ENCODE assay signal across 1 cellular context in the genomic region with DNA sequence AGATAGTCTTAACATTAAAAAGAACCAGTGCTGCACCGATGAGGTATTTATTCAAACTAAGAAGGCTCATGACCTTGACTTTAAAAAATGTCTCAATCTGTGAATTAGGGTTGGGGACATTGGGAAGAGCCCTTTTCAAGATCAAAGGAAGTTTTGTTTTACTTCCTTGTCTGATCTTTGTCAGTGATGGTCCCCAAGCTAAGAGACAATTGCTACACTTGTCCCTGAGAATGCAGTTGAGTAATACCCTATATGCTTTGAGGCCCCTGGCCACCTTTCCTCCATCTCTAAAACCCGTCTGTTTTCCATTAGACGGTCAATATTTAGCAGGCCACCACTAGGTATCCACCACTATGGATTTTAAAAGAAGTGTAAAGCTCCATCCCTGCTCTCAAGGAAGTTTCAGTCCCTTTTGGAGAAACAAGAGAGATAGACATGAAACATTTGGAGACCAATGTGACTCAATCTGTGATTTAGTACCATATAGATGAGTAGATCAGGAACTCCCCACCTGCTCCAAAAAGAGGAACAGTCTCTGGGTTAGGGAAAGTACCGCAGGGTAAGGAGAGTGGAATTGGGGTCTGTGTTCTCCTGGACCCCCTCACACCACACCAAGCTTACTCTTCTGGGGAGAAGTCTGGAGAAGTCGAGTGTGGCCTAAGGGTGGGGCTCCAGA.
A peak's percentile ranks its signal among the peaks of the same experiment; 100 is the strongest.
TF ChIP-seq lines count a peak whose summit lies in the region.

No MANE protein-coding gene starts in this region.

TF ChIP-seq in HepG2, 621 proteins besides CTCF, POLR2A, EP300 and RAD21 (continued from another document and continues in another):
- TF ChIP-seq, protein P1, sequence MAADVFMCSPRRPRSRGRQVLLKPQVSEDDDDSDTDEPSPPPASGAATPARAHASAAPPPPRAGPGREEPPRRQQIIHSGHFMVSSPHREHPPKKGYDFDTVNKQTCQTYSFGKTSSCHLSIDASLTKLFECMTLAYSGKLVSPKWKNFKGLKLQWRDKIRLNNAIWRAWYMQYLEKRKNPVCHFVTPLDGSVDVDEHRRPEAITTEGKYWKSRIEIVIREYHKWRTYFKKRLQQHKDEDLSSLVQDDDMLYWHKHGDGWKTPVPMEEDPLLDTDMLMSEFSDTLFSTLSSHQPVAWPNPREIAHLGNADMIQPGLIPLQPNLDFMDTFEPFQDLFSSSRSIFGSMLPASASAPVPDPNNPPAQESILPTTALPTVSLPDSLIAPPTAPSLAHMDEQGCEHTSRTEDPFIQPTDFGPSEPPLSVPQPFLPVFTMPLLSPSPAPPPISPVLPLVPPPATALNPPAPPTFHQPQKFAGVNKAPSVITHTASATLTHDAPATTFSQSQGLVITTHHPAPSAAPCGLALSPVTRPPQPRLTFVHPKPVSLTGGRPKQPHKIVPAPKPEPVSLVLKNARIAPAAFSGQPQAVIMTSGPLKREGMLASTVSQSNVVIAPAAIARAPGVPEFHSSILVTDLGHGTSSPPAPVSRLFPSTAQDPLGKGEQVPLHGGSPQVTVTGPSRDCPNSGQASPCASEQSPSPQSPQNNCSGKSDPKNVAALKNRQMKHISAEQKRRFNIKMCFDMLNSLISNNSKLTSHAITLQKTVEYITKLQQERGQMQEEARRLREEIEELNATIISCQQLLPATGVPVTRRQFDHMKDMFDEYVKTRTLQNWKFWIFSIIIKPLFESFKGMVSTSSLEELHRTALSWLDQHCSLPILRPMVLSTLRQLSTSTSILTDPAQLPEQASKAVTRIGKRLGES (CRISPR knock-in tag; IDR thresholded peaks at IDR 0.05; ENCODE audit: borderline replicate concordance) = no peak
- TF ChIP-seq, protein P2, sequence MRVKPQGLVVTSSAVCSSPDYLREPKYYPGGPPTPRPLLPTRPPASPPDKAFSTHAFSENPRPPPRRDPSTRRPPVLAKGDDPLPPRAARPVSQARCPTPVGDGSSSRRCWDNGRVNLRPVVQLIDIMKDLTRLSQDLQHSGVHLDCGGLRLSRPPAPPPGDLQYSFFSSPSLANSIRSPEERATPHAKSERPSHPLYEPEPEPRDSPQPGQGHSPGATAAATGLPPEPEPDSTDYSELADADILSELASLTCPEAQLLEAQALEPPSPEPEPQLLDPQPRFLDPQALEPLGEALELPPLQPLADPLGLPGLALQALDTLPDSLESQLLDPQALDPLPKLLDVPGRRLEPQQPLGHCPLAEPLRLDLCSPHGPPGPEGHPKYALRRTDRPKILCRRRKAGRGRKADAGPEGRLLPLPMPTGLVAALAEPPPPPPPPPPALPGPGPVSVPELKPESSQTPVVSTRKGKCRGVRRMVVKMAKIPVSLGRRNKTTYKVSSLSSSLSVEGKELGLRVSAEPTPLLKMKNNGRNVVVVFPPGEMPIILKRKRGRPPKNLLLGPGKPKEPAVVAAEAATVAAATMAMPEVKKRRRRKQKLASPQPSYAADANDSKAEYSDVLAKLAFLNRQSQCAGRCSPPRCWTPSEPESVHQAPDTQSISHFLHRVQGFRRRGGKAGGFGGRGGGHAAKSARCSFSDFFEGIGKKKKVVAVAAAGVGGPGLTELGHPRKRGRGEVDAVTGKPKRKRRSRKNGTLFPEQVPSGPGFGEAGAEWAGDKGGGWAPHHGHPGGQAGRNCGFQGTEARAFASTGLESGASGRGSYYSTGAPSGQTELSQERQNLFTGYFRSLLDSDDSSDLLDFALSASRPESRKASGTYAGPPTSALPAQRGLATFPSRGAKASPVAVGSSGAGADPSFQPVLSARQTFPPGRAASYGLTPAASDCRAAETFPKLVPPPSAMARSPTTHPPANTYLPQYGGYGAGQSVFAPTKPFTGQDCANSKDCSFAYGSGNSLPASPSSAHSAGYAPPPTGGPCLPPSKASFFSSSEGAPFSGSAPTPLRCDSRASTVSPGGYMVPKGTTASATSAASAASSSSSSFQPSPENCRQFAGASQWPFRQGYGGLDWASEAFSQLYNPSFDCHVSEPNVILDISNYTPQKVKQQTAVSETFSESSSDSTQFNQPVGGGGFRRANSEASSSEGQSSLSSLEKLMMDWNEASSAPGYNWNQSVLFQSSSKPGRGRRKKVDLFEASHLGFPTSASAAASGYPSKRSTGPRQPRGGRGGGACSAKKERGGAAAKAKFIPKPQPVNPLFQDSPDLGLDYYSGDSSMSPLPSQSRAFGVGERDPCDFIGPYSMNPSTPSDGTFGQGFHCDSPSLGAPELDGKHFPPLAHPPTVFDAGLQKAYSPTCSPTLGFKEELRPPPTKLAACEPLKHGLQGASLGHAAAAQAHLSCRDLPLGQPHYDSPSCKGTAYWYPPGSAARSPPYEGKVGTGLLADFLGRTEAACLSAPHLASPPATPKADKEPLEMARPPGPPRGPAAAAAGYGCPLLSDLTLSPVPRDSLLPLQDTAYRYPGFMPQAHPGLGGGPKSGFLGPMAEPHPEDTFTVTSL (CRISPR knock-in tag; IDR thresholded peaks at IDR 0.05; ENCODE audit: borderline replicate concordance) = peak; percentile 84
- no peak for TF ChIP-seq SP5 (CRISPR knock-in tag; IDR thresholded peaks at IDR 0.05; ENCODE audit: borderline replicate concordance, low read depth)
- TF ChIP-seq SMAD1 (CRISPR knock-in tag; IDR thresholded peaks at IDR 0.05; ENCODE audit: borderline replicate concordance, low read depth) = no peak
- peak; percentile 84 for TF ChIP-seq FOSL2 (CRISPR knock-in tag; IDR thresholded peaks at IDR 0.05)
- no peak for TF ChIP-seq GABPB1 (CRISPR knock-in tag; IDR thresholded peaks at IDR 0.05)
- peak; percentile 92 for TF ChIP-seq CEBPB (IDR thresholded peaks at IDR 0.05; ENCODE audit: borderline replicate concordance, low read depth, low read length)
- TF ChIP-seq ZNF543 (CRISPR knock-in tag; IDR thresholded peaks at IDR 0.05) = no peak
- 0 out of 2 replicates have a peak, but pooled peaks have one; percentile 46 for TF ChIP-seq ZNF746 (CRISPR knock-in tag; IDR thresholded peaks at IDR 0.05)
- TF ChIP-seq SMC3 (IDR thresholded peaks at IDR 0.05; ENCODE audit: low read length) = no peak; the same call in 1 of the 2 replicates
- TF ChIP-seq, protein P3, sequence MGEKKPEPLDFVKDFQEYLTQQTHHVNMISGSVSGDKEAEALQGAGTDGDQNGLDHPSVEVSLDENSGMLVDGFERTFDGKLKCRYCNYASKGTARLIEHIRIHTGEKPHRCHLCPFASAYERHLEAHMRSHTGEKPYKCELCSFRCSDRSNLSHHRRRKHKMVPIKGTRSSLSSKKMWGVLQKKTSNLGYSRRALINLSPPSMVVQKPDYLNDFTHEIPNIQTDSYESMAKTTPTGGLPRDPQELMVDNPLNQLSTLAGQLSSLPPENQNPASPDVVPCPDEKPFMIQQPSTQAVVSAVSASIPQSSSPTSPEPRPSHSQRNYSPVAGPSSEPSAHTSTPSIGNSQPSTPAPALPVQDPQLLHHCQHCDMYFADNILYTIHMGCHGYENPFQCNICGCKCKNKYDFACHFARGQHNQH (CRISPR knock-in tag; IDR thresholded peaks at IDR 0.05) = 0 out of 2 replicates have a peak, but pooled peaks have one; percentile 53
- peak; percentile 55; the same call in 1 of the 2 replicates for TF ChIP-seq ZMYM4 (CRISPR knock-in tag; IDR thresholded peaks at IDR 0.05)
- no peak for TF ChIP-seq SCMH1 (CRISPR knock-in tag; IDR thresholded peaks at IDR 0.05; ENCODE audit: borderline replicate concordance)
- peak; percentile 51; the same call in 1 of the 2 replicates for TF ChIP-seq KAT8 (CRISPR knock-in tag; IDR thresholded peaks at IDR 0.05)
- no peak for TF ChIP-seq ZSCAN25 (CRISPR knock-in tag; IDR thresholded peaks at IDR 0.05)
- TF ChIP-seq ZBTB7A (CRISPR knock-in tag; IDR thresholded peaks at IDR 0.05) = no peak
- TF ChIP-seq RNF2 (conservative IDR thresholded peaks at IDR 0.05; ENCODE audit: low read depth) = no peak
- peak; percentile 77 for TF ChIP-seq HDAC2 (CRISPR knock-in tag; IDR thresholded peaks at IDR 0.05)
- TF ChIP-seq, protein P4, sequence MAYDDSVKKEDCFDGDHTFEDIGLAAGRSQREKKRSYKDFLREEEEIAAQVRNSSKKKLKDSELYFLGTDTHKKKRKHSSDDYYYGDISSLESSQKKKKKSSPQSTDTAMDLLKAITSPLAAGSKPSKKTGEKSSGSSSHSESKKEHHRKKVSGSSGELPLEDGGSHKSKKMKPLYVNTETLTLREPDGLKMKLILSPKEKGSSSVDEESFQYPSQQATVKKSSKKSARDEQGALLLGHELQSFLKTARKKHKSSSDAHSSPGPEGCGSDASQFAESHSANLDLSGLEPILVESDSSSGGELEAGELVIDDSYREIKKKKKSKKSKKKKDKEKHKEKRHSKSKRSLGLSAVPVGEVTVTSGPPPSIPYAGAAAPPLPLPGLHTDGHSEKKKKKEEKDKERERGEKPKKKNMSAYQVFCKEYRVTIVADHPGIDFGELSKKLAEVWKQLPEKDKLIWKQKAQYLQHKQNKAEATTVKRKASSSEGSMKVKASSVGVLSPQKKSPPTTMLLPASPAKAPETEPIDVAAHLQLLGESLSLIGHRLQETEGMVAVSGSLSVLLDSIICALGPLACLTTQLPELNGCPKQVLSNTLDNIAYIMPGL (CRISPR knock-in tag; IDR thresholded peaks at IDR 0.05; ENCODE audit: borderline replicate concordance in 1 of 2, low read depth in 1 of 2) = 0 out of 4 replicates have a peak, but pooled peaks of 1 of the 2 experiments have one; percentile 29
- TF ChIP-seq, protein P5, sequence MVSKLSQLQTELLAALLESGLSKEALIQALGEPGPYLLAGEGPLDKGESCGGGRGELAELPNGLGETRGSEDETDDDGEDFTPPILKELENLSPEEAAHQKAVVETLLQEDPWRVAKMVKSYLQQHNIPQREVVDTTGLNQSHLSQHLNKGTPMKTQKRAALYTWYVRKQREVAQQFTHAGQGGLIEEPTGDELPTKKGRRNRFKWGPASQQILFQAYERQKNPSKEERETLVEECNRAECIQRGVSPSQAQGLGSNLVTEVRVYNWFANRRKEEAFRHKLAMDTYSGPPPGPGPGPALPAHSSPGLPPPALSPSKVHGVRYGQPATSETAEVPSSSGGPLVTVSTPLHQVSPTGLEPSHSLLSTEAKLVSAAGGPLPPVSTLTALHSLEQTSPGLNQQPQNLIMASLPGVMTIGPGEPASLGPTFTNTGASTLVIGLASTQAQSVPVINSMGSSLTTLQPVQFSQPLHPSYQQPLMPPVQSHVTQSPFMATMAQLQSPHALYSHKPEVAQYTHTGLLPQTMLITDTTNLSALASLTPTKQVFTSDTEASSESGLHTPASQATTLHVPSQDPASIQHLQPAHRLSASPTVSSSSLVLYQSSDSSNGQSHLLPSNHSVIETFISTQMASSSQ (IDR thresholded peaks at IDR 0.05; ENCODE audit: low read depth) = peak; percentile 68; the same call in 1 of the 2 replicates
- TF ChIP-seq, protein P5 (CRISPR knock-in tag; IDR thresholded peaks at IDR 0.05; ENCODE audit: borderline replicate concordance) = peak; percentile 86; the same call in 1 of the 2 replicates
- TF ChIP-seq ATF7 (IDR thresholded peaks at IDR 0.05) = no peak
- no peak for TF ChIP-seq ATF7 (CRISPR knock-in tag; IDR thresholded peaks at IDR 0.05)
- peak; percentile 91 for TF ChIP-seq TCF7L2 (IDR thresholded peaks at IDR 0.05; ENCODE audit: low read depth, low read length)
- TF ChIP-seq, protein P6, sequence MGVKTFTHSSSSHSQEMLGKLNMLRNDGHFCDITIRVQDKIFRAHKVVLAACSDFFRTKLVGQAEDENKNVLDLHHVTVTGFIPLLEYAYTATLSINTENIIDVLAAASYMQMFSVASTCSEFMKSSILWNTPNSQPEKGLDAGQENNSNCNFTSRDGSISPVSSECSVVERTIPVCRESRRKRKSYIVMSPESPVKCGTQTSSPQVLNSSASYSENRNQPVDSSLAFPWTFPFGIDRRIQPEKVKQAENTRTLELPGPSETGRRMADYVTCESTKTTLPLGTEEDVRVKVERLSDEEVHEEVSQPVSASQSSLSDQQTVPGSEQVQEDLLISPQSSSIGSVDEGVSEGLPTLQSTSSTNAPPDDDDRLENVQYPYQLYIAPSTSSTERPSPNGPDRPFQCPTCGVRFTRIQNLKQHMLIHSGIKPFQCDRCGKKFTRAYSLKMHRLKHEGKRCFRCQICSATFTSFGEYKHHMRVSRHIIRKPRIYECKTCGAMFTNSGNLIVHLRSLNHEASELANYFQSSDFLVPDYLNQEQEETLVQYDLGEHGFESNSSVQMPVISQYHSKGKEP (CRISPR knock-in tag; IDR thresholded peaks at IDR 0.05) = no peak
- TF ChIP-seq, protein P7, sequence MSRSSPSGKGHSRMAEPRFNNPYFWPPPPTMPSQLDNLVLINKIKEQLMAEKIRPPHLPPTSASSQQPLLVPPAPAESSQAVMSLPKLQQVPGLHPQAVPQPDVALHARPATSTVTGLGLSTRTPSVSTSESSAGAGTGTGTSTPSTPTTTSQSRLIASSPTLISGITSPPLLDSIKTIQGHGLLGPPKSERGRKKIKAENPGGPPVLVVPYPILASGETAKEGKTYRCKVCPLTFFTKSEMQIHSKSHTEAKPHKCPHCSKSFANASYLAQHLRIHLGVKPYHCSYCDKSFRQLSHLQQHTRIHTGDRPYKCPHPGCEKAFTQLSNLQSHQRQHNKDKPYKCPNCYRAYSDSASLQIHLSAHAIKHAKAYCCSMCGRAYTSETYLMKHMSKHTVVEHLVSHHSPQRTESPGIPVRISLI (CRISPR knock-in tag; IDR thresholded peaks at IDR 0.05; ENCODE audit: borderline replicate concordance) = peak; percentile 52; the same call in 1 of the 2 replicates
- peak; percentile 24; the same call in 1 of the 2 replicates for TF ChIP-seq ERF (CRISPR knock-in tag; IDR thresholded peaks at IDR 0.05)
- 0 out of 2 replicates have a peak, but pooled peaks have one; percentile 53 for TF ChIP-seq ZSCAN29 (CRISPR knock-in tag; conservative IDR thresholded peaks at IDR 0.05)
- no peak for TF ChIP-seq TSC22D2 (CRISPR knock-in tag; IDR thresholded peaks at IDR 0.05; ENCODE audit: borderline replicate concordance)
- TF ChIP-seq, protein P8, sequence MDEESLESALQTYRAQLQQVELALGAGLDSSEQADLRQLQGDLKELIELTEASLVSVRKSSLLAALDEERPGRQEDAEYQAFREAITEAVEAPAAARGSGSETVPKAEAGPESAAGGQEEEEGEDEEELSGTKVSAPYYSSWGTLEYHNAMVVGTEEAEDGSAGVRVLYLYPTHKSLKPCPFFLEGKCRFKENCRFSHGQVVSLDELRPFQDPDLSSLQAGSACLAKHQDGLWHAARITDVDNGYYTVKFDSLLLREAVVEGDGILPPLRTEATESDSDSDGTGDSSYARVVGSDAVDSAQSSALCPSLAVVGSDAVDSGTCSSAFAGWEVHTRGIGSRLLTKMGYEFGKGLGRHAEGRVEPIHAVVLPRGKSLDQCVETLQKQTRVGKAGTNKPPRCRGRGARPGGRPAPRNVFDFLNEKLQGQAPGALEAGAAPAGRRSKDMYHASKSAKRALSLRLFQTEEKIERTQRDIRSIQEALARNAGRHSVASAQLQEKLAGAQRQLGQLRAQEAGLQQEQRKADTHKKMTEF (CRISPR knock-in tag; IDR thresholded peaks at IDR 0.05) = peak; percentile 64; the same call in 1 of the 2 replicates
- TF ChIP-seq ZKSCAN1 (IDR thresholded peaks at IDR 0.05; ENCODE audit: low read length) = no peak
- no peak for TF ChIP-seq HNRNPUL1 (IDR thresholded peaks at IDR 0.05; ENCODE audit: low read depth, low read length)
- TF ChIP-seq ZNF792 (CRISPR knock-in tag; IDR thresholded peaks at IDR 0.05) = no peak
- no peak for TF ChIP-seq ZNF709 (CRISPR knock-in tag; IDR thresholded peaks at IDR 0.05)
